Comparison of ENCODE assay signal across 25 cellular contexts in the genomic region with DNA sequence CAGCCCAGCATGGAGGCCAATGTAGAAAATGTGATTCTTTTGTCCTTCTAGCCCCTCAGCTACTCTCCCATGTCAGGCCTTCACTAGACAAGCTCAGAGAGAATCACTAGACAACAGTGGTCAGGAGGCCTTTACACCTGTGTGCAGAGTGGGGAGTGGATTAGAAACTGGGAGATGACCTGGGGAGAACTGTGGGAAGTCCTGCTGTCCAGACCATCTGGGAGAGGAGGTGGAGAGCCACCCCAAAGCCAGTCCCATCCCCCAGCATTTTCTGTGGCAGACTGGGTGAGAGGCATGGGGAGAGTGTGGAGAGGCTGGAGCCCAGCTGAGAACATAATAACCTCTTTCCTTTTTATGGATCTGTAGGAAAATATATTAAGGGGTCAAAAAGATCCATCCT.
"Had no signal": no experiment of that assay in that cellular context is flagged by ENCODE, and none has a peak within 500 bp of the region (broad histone marks: within the 10 kb centered on the region; RNA-seq: fewer than 3 reads in every experiment).

No MANE protein-coding gene starts in this region.

- H3K9me3 Mint-ChIP-seq: activated CD4-positive, alpha-beta T cell treated with anti-CD3 and anti-CD28 coated beads, Interleukin-2, amount 10 ng/mL, durations not matched to agents 7 days and 5 days; activated naive CD4-positive, alpha-beta T cell treated with anti-CD3 and anti-CD28 coated beads, Interleukin-2, amount 50 U/mL, for 24 hours; activated naive CD8-positive, alpha-beta T cell treated with anti-CD3 and anti-CD28 coated beads, Interleukin-2, amount 50 U/mL, for 24 hours; activated T-helper 2 cell treated with anti-CD3 and anti-CD28 coated beads, Interferon-gamma antibody, Interleukin-2, Interleukin-4, amounts not matched to agents 10 μg/mL and 5 μg/mL and 100 μg/mL, durations not matched to agents 14 hours and 24 hours and 36 hours; naive thymus-derived CD8-positive, alpha-beta T cell; stimulated activated naive CD8-positive, alpha-beta T cell treated with anti-CD3 and anti-CD28 coated beads, Interleukin-15, Interleukin-2, amounts not matched to agents 100 ng/mL and 50 ng/mL, for 24 hours; type B pancreatic cell; WTC11 had no signal

- H3K27me3 Mint-ChIP-seq: activated CD4-positive, alpha-beta T cell treated with anti-CD3 and anti-CD28 coated beads, Interleukin-2, amount 10 ng/mL, durations not matched to agents 7 days and 5 days; activated CD8-positive, alpha-beta memory T cell treated with anti-CD3 and anti-CD28 coated beads, Interleukin-2, amount 10 ng/mL, durations not matched to agents 7 days and 5 days; stimulated activated naive CD8-positive, alpha-beta T cell treated with anti-CD3 and anti-CD28 coated beads, Interleukin-15, Interleukin-2, amounts not matched to agents 100 ng/mL and 50 ng/mL, for 24 hours; type B pancreatic cell had no signal

- H3K27ac Mint-ChIP-seq: activated CD4-positive, alpha-beta T cell treated with anti-CD3 and anti-CD28 coated beads, Interleukin-2, amount 10 ng/mL, durations not matched to agents 7 days and 5 days; activated CD8-positive, alpha-beta memory T cell treated with anti-CD3 and anti-CD28 coated beads, Interleukin-2, amount 10 ng/mL, durations not matched to agents 7 days and 5 days; activated CD8-positive, alpha-beta T cell treated with anti-CD3 and anti-CD28 coated beads, Interleukin-2, amount 10 ng/mL, durations not matched to agents 7 days and 5 days; activated naive CD4-positive, alpha-beta T cell treated with anti-CD3 and anti-CD28 coated beads, Interleukin-2, amount 50 U/mL, for 24 hours; activated naive CD8-positive, alpha-beta T cell treated with anti-CD3 and anti-CD28 coated beads, Interleukin-2, amount 50 U/mL, for 24 hours; activated T-helper 2 cell treated with anti-CD3 and anti-CD28 coated beads, Interferon-gamma antibody, Interleukin-2, Interleukin-4, amounts not matched to agents 10 μg/mL and 5 μg/mL and 100 μg/mL, durations not matched to agents 14 hours and 24 hours and 36 hours; naive thymus-derived CD8-positive, alpha-beta T cell; stimulated activated naive CD8-positive, alpha-beta T cell treated with anti-CD3 and anti-CD28 coated beads, Interleukin-15, Interleukin-2, amounts not matched to agents 100 ng/mL and 50 ng/mL, for 24 hours; type B pancreatic cell; WTC11 had no signal

- H3K4me3 ChIP-seq: colonic mucosa, left lung, lower lobe of right lung, right lobe of liver, thoracic aorta, uterus had no signal

- H3K27ac ChIP-seq: colonic mucosa, left lung, lower lobe of right lung, right lobe of liver, thoracic aorta, uterus had no signal

- H3K4me1 ChIP-seq: colonic mucosa, left lung, lower lobe of right lung, right lobe of liver, uterus had no signal

- H3K4me3 Mint-ChIP-seq: activated CD4-positive, alpha-beta T cell treated with anti-CD3 and anti-CD28 coated beads, Interleukin-2, amount 10 ng/mL, durations not matched to agents 7 days and 5 days; activated CD8-positive, alpha-beta memory T cell treated with anti-CD3 and anti-CD28 coated beads, Interleukin-2, amount 10 ng/mL, durations not matched to agents 7 days and 5 days; activated CD8-positive, alpha-beta T cell treated with anti-CD3 and anti-CD28 coated beads, Interleukin-2, amount 10 ng/mL, durations not matched to agents 7 days and 5 days; activated naive CD4-positive, alpha-beta T cell treated with anti-CD3 and anti-CD28 coated beads, Interleukin-2, amount 50 U/mL, for 24 hours; activated naive CD8-positive, alpha-beta T cell treated with anti-CD3 and anti-CD28 coated beads, Interleukin-2, amount 50 U/mL, for 24 hours; naive thymus-derived CD8-positive, alpha-beta T cell; stimulated activated naive CD8-positive, alpha-beta T cell treated with anti-CD3 and anti-CD28 coated beads, Interleukin-15, Interleukin-2, amounts not matched to agents 100 ng/mL and 50 ng/mL, for 24 hours; type B pancreatic cell; WTC11 had no signal

- ATAC-seq: activated CD8-positive, alpha-beta memory T cell treated with anti-CD3 and anti-CD28 coated beads, Interleukin-2, amount 10 ng/mL, durations not matched to agents 7 days and 5 days; activated CD8-positive, alpha-beta T cell treated with anti-CD3 and anti-CD28 coated beads, Interleukin-2, amount 10 ng/mL, durations not matched to agents 7 days and 5 days; activated naive CD8-positive, alpha-beta T cell treated with anti-CD3 and anti-CD28 coated beads, Interleukin-2, amount 50 U/mL, for 24 hours; left lung; lower lobe of right lung; naive thymus-derived CD8-positive, alpha-beta T cell; right lobe of liver; WTC11 had no signal

- H3K4me1 Mint-ChIP-seq: activated CD4-positive, alpha-beta T cell treated with anti-CD3 and anti-CD28 coated beads, Interleukin-2, amount 10 ng/mL, durations not matched to agents 7 days and 5 days; activated CD8-positive, alpha-beta memory T cell treated with anti-CD3 and anti-CD28 coated beads, Interleukin-2, amount 10 ng/mL, durations not matched to agents 7 days and 5 days; activated naive CD4-positive, alpha-beta T cell treated with anti-CD3 and anti-CD28 coated beads, Interleukin-2, amount 50 U/mL, for 24 hours; activated naive CD8-positive, alpha-beta T cell treated with anti-CD3 and anti-CD28 coated beads, Interleukin-2, amount 50 U/mL, for 24 hours; naive thymus-derived CD8-positive, alpha-beta T cell had no signal

- H3K9me3 ChIP-seq: colonic mucosa, left lung, lower lobe of right lung, right lobe of liver, thoracic aorta, uterus had no signal

- DNase-seq: activated CD4-positive, alpha-beta T cell treated with anti-CD3 and anti-CD28 coated beads for 1 hour; activated CD4-positive, alpha-beta T cell treated with anti-CD3 and anti-CD28 coated beads, Interleukin-2, amount 10 ng/mL, durations not matched to agents 7 days and 5 days; activated CD8-positive, alpha-beta memory T cell treated with anti-CD3 and anti-CD28 coated beads, Interleukin-2, amount 10 ng/mL, durations not matched to agents 7 days and 5 days; activated CD8-positive, alpha-beta T cell treated with anti-CD3 and anti-CD28 coated beads, Interleukin-2, amount 10 ng/mL, durations not matched to agents 7 days and 5 days; activated naive CD8-positive, alpha-beta T cell treated with anti-CD3 and anti-CD28 coated beads, Interleukin-2, amount 50 U/mL, for 24 hours; activated T-cell treated with anti-CD3 and anti-CD28 coated beads, Interleukin-2, amount 50 U/mL, for 48 hours; amygdala; central memory CD4-positive, alpha-beta T cell; colonic mucosa; effector CD8-positive, alpha-beta T cell; kidney glomerular epithelial cell; left lung; lower lobe of right lung; mesenchymal stem cell; naive thymus-derived CD8-positive, alpha-beta T cell; right lobe of liver; stimulated activated CD4-positive, alpha-beta T cell treated with anti-CD3 and anti-CD28 coated beads, Interleukin-12 subunit alpha, Interleukin-12 subunit beta, amount 100 ng/mL, for 4 hours; stimulated activated CD4-positive, alpha-beta T cell treated with anti-CD3 and anti-CD28 coated beads, Interleukin-4, amount 100 ng/mL, for 1 hour; uterus had no signal

- H3K36me3 ChIP-seq: colonic mucosa, left lung, lower lobe of right lung, right lobe of liver, thoracic aorta, uterus had no signal

- H3K27me3 ChIP-seq: colonic mucosa, left lung, right lobe of liver, uterus had no signal

- H3K36me3 Mint-ChIP-seq: activated CD8-positive, alpha-beta memory T cell treated with anti-CD3 and anti-CD28 coated beads, Interleukin-2, amount 10 ng/mL, durations not matched to agents 7 days and 5 days; activated naive CD4-positive, alpha-beta T cell treated with anti-CD3 and anti-CD28 coated beads, Interleukin-2, amount 50 U/mL, for 24 hours; naive thymus-derived CD8-positive, alpha-beta T cell; type B pancreatic cell; WTC11 had no signal
